In genomic region chr12:44247588-44247987, GRCh38 we compare ENCODE assay signal across 20 cellular contexts.
DNase-seq lines count a peak whose midpoint lies in the region; ATAC-seq and TF ChIP-seq lines count a peak whose summit lies in the region.
"Had no signal": no experiment of that assay in that cellular context is flagged by ENCODE, and none has a peak within 500 bp of the region (broad histone marks: within the 10 kb centered on the region; RNA-seq: fewer than 3 reads in every experiment).

No MANE protein-coding gene starts in this region.

- peak; percentile 1 for DNase-seq in activated CD8-positive, alpha-beta T cell treated with anti-CD3 and anti-CD28 coated beads for 36 hours
- DNase-seq in activated CD8-positive, alpha-beta T cell treated with anti-CD3 and anti-CD28 coated beads, Interleukin-2, amount 10 ng/mL, durations not matched to agents 7 days and 5 days = no peak
- DNase-seq in NCI-H69 (lab: John Stamatoyannopoulos, UW) (peak; percentile 55), fibroblast of mammary gland (ENCODE audit: low read depth) (no peak), posterior vena cava (ENCODE audit: low spot score) (no peak), NOMO-1 treated with dmso at 0.1 percent for 144 hours (lab: John Stamatoyannopoulos, UW; ENCODE audit: unreplicated experiment) (no peak), retina (no peak)
- no peak for DNase-seq in activated naive CD8-positive, alpha-beta T cell treated with anti-CD3 and anti-CD28 coated beads for 36 hours
- DNase-seq: activated CD4-positive, alpha-beta T cell treated with anti-CD3 and anti-CD28 coated beads, Interleukin-2, amount 10 ng/mL, durations not matched to agents 24 days and 14 days; activated naive CD4-positive, alpha-beta T cell treated with anti-CD3 and anti-CD28 coated beads, Interleukin-2, amount 50 U/mL, for 16 hours; activated T-cell treated with anti-CD3 and anti-CD28 coated beads for 4 hours; CD8-positive, alpha-beta T cell; GF-D8; kidney; NCI-H1694; NCI-H524; stimulated activated CD4-positive, alpha-beta T cell treated with anti-CD3 and anti-CD28 coated beads, Interleukin-4, amount 100 ng/mL, for 4 hours; T-helper 2 cell; tibial artery had no signal

- no peak overlapping the region for H3K4me3 ChIP-seq in fibroblast of mammary gland (ENCODE audit: control insufficient read depth, low read depth, low read length)
- H3K4me3 ChIP-seq: coronary artery, tibial artery had no signal

- no peak overlapping the region for H3K4me3 Mint-ChIP-seq in activated CD8-positive, alpha-beta T cell treated with anti-CD3 and anti-CD28 coated beads for 36 hours
- no peak overlapping the region for H3K4me3 Mint-ChIP-seq in activated CD8-positive, alpha-beta T cell treated with anti-CD3 and anti-CD28 coated beads, Interleukin-2, amount 10 ng/mL, durations not matched to agents 7 days and 5 days
- H3K4me3 Mint-ChIP-seq in activated naive CD8-positive, alpha-beta T cell treated with anti-CD3 and anti-CD28 coated beads for 36 hours = no peak overlapping the region
- H3K4me3 Mint-ChIP-seq: activated CD4-positive, alpha-beta T cell treated with anti-CD3 and anti-CD28 coated beads, Interleukin-2, amount 10 ng/mL, durations not matched to agents 24 days and 14 days; CD8-positive, alpha-beta T cell had no signal

- no peaks in the 10 kb centered on the region for H3K4me1 Mint-ChIP-seq in activated CD8-positive, alpha-beta T cell treated with anti-CD3 and anti-CD28 coated beads for 36 hours (ENCODE audit: low read depth)
- H3K4me1 Mint-ChIP-seq in activated CD8-positive, alpha-beta T cell treated with anti-CD3 and anti-CD28 coated beads, Interleukin-2, amount 10 ng/mL, durations not matched to agents 7 days and 5 days (ENCODE audit: low read depth) = no peaks in the 10 kb centered on the region
- no peaks in the 10 kb centered on the region for H3K4me1 Mint-ChIP-seq in activated naive CD8-positive, alpha-beta T cell treated with anti-CD3 and anti-CD28 coated beads for 36 hours
- H3K4me1 Mint-ChIP-seq: activated CD4-positive, alpha-beta T cell treated with anti-CD3 and anti-CD28 coated beads, Interleukin-2, amount 10 ng/mL, durations not matched to agents 24 days and 14 days had no signal

- no peak for ATAC-seq in activated CD8-positive, alpha-beta T cell treated with anti-CD3 and anti-CD28 coated beads for 36 hours
- ATAC-seq in activated CD8-positive, alpha-beta T cell treated with anti-CD3 and anti-CD28 coated beads, Interleukin-2, amount 10 ng/mL, durations not matched to agents 7 days and 5 days = no peak
- ATAC-seq: CD8-positive, alpha-beta T cell had no signal

- H3K27ac Mint-ChIP-seq in activated CD8-positive, alpha-beta T cell treated with anti-CD3 and anti-CD28 coated beads for 36 hours = no peak overlapping the region
- no peak overlapping the region for H3K27ac Mint-ChIP-seq in activated CD8-positive, alpha-beta T cell treated with anti-CD3 and anti-CD28 coated beads, Interleukin-2, amount 10 ng/mL, durations not matched to agents 7 days and 5 days
- no peak overlapping the region for H3K27ac Mint-ChIP-seq in activated naive CD8-positive, alpha-beta T cell treated with anti-CD3 and anti-CD28 coated beads for 36 hours
- H3K27ac Mint-ChIP-seq: activated CD4-positive, alpha-beta T cell treated with anti-CD3 and anti-CD28 coated beads, Interleukin-2, amount 10 ng/mL, durations not matched to agents 24 days and 14 days; CD8-positive, alpha-beta T cell had no signal

- H3K36me3 Mint-ChIP-seq in activated CD8-positive, alpha-beta T cell treated with anti-CD3 and anti-CD28 coated beads for 36 hours (ENCODE audit: low read depth) = peaks cover 2% of the 10 kb centered on the region
- H3K36me3 Mint-ChIP-seq in activated CD8-positive, alpha-beta T cell treated with anti-CD3 and anti-CD28 coated beads, Interleukin-2, amount 10 ng/mL, durations not matched to agents 7 days and 5 days (ENCODE audit: low read depth) = no peaks in the 10 kb centered on the region
- peaks cover 3% of the 10 kb centered on the region for H3K36me3 Mint-ChIP-seq in activated naive CD8-positive, alpha-beta T cell treated with anti-CD3 and anti-CD28 coated beads for 36 hours

- H3K9me3 Mint-ChIP-seq in activated CD8-positive, alpha-beta T cell treated with anti-CD3 and anti-CD28 coated beads for 36 hours = peaks cover 6% of the 10 kb centered on the region
- H3K9me3 Mint-ChIP-seq in activated CD8-positive, alpha-beta T cell treated with anti-CD3 and anti-CD28 coated beads, Interleukin-2, amount 10 ng/mL, durations not matched to agents 7 days and 5 days (ENCODE audit: insufficient read depth) = no peaks in the 10 kb centered on the region
- peaks cover 6% of the 10 kb centered on the region for H3K9me3 Mint-ChIP-seq in activated naive CD8-positive, alpha-beta T cell treated with anti-CD3 and anti-CD28 coated beads for 36 hours
- H3K9me3 Mint-ChIP-seq: activated CD4-positive, alpha-beta T cell treated with anti-CD3 and anti-CD28 coated beads, Interleukin-2, amount 10 ng/mL, durations not matched to agents 24 days and 14 days had no signal

- no peaks in the 10 kb centered on the region for H3K27me3 Mint-ChIP-seq in activated CD8-positive, alpha-beta T cell treated with anti-CD3 and anti-CD28 coated beads for 36 hours
- no peaks in the 10 kb centered on the region for H3K27me3 Mint-ChIP-seq in activated CD8-positive, alpha-beta T cell treated with anti-CD3 and anti-CD28 coated beads, Interleukin-2, amount 10 ng/mL, durations not matched to agents 7 days and 5 days (ENCODE audit: low read depth)
- H3K27me3 Mint-ChIP-seq in activated naive CD8-positive, alpha-beta T cell treated with anti-CD3 and anti-CD28 coated beads for 36 hours = no peaks in the 10 kb centered on the region
- H3K27me3 Mint-ChIP-seq: activated CD4-positive, alpha-beta T cell treated with anti-CD3 and anti-CD28 coated beads, Interleukin-2, amount 10 ng/mL, durations not matched to agents 24 days and 14 days had no signal

- CTCF ChIA-PET in activated CD8-positive, alpha-beta T cell treated with anti-CD3 and anti-CD28 coated beads for 36 hours (lab: Charles Lee) = no interaction called here
- CTCF ChIA-PET in activated CD8-positive, alpha-beta T cell treated with anti-CD3 and anti-CD28 coated beads, Interleukin-2, amount 10 ng/mL, durations not matched to agents 7 days and 5 days (lab: Charles Lee) = no interaction called here

- intact Hi-C loops in activated CD8-positive, alpha-beta T cell treated with anti-CD3 and anti-CD28 coated beads for 36 hours (cut with micrococcal nuclease) = no loop called here
- intact Hi-C loops in posterior vena cava (cut with DNase I) = no loop called here

- no peak for TF ChIP-seq CTCF in activated CD8-positive, alpha-beta T cell treated with anti-CD3 and anti-CD28 coated beads for 36 hours (IDR thresholded peaks at IDR 0.05)
- TF ChIP-seq CTCF in fibroblast of mammary gland (conservative IDR thresholded peaks at IDR 0.05; ENCODE audit: control insufficient read depth, insufficient read depth, low read depth, low read length) = peak; percentile 4

- POLR2A ChIA-PET in activated CD8-positive, alpha-beta T cell treated with anti-CD3 and anti-CD28 coated beads for 36 hours (lab: Charles Lee) = no interaction called here
- POLR2A ChIA-PET in activated CD8-positive, alpha-beta T cell treated with anti-CD3 and anti-CD28 coated beads, Interleukin-2, amount 10 ng/mL, durations not matched to agents 7 days and 5 days (lab: Charles Lee) = no interaction called here

Comparison
In these comparisons a context has a peak if more than half of its experiments do, and no peak if none do; other contexts are left out.
1. DNase-seq: peak in activated CD8-positive, alpha-beta T cell treated with anti-CD3 and anti-CD28 coated beads for 36 hours (single experiment) and NCI-H69 (single experiment); none in activated CD8-positive, alpha-beta T cell treated with anti-CD3 and anti-CD28 coated beads, Interleukin-2, amount 10 ng/mL, durations not matched to agents 7 days and 5 days (single experiment), fibroblast of mammary gland (single experiment), posterior vena cava (single experiment), NOMO-1 treated with dmso at 0.1 percent for 144 hours (single experiment), retina (single experiment) and activated naive CD8-positive, alpha-beta T cell treated with anti-CD3 and anti-CD28 coated beads for 36 hours (single experiment).